In genomic region chr12:10365716-10366433, GRCh38 we compare ENCODE assay signal across 8 cellular contexts. TPM values are rescaled to one million over a fixed set of nuclear protein-coding genes. Genes with fewer than 3 reads are reported as not detected.
DNase-seq lines count a peak whose midpoint lies in the region; ATAC-seq and TF ChIP-seq lines count a peak whose summit lies in the region.

No MANE protein-coding gene starts in this region.

- DNase-seq in HFFc6 (no peak), astrocyte of the cerebellum (ENCODE audit: low read depth) (no peak), lung (ENCODE audit: low spot score) (no peak), T-helper 1 cell (no peak), GM03348 (ENCODE audit: low spot score) (no peak), amniotic stem cell (lab: John Stamatoyannopoulos, UW) (no peak), cortex of kidney (lab: John Stamatoyannopoulos, UW) (no peak)

- in situ Hi-C loops in astrocyte of the cerebellum (cut with HindIII; ENCODE audit: low sequenced_read_pairs), result no loop called here

- no peaks in the 10 kb centered on the region for H3K36me3 ChIP-seq in lung (ENCODE audit: control insufficient read depth in 2 of 2, insufficient read depth in 2 of 2, low read length in 2 of 2)

- H3K4me1 ChIP-seq in lung (ENCODE audit: control insufficient read depth in 2 of 2, insufficient read depth in 2 of 2, low read length in 2 of 2), result peaks cover 4% of the 10 kb centered on the region in 2 donors

- TF ChIP-seq CTCF in 22Rv1 (IDR thresholded peaks at IDR 0.05) (peak; percentile 27; the same call in 1 of the 2 replicates), HFFc6 (IDR thresholded peaks at IDR 0.05) (peak; percentile 53), astrocyte of the cerebellum (IDR thresholded peaks at IDR 0.05; ENCODE audit: low read depth, low read length, missing control alignments) (peak; percentile 43), lung (IDR thresholded peaks at IDR 0.05; ENCODE audit: control extremely low read depth, extremely low read depth) (no peak)

- H3K27ac ChIP-seq in 22Rv1, result peak overlapping the region; percentile 93
- peak overlapping the region; percentile 71 to 87 for H3K27ac ChIP-seq in lung (ENCODE audit: low read depth in 1 of 2, low read length in 1 of 2)

- peak overlapping the region; percentile 45 for H3K4me3 ChIP-seq in astrocyte of the cerebellum (ENCODE audit: low read depth, low read length)
- no peak overlapping the region for H3K4me3 ChIP-seq in lung

- H3K9me3 ChIP-seq in lung (ENCODE audit: control insufficient read depth in 2 of 2, insufficient read depth in 1 of 2, low read length in 1 of 2), result no peaks in the 10 kb centered on the region

- H3K4me1 Mint-ChIP-seq in HFFc6 (ENCODE audit: low read depth), result no peaks in the 10 kb centered on the region; the same call in none of the 2 replicates

- no peak for ATAC-seq in lung (ENCODE audit: insufficient read depth, low FRiP score)

- H3K27me3 Mint-ChIP-seq in HFFc6 (ENCODE audit: insufficient read depth), result no peaks in the 10 kb centered on the region; the same call in none of the 2 replicates

- no peak overlapping the region for H3K27ac Mint-ChIP-seq in HFFc6

- 36 to 48% methylated on average over 5 of the region's 5 CpGs for WGBS in lung, 2 donors

- no peak overlapping the region for H3K4me3 Mint-ChIP-seq in HFFc6

- H3K27me3 ChIP-seq in lung (ENCODE audit: control insufficient read depth, insufficient read depth), result no peaks in the 10 kb centered on the region

- no peaks in the 10 kb centered on the region for H3K9me3 Mint-ChIP-seq in HFFc6

- peaks cover 8% of the 10 kb centered on the region; the same call in 1 of the 2 replicates for H3K36me3 Mint-ChIP-seq in HFFc6 (ENCODE audit: low read depth)

RNA-seq across cellular contexts. Expression of gene KLRK1, which starts 24.0 kb away (rescaled TPM):
- not detected for total RNA-seq in HFFc6 (2021; fragmentation: NEBNext Ultra II Directional; extraction: Animal tissue kit (Norgen Biotek cat#: 25700))
- total RNA-seq in lung, result 1 to 10 TPM; 1.6 to 2.9 TPM
- 1 to 10 TPM; 4.0 to 5.7 TPM for polyA plus RNA-seq in lung

RNA-seq across cellular contexts. Expression of gene KLRC4, which starts 43.7 kb away (rescaled TPM):
- not detected for total RNA-seq in HFFc6 (2021; fragmentation: NEBNext Ultra II Directional; extraction: Animal tissue kit (Norgen Biotek cat#: 25700))
- total RNA-seq in lung, result under 1 TPM in 1 of 2 donors, not detected in 1; 0.91 TPM
- polyA plus RNA-seq in lung, result under 1 TPM in 1 of 2 donors, not detected in 1; 0.45 TPM

RNA-seq across cellular contexts. Expression of gene KLRC3, which starts 54.5 kb away (rescaled TPM):
- total RNA-seq in HFFc6 (2021; fragmentation: NEBNext Ultra II Directional; extraction: Animal tissue kit (Norgen Biotek cat#: 25700)), result not detected
- 1 to 10 TPM in 1 of 2 donors, not detected in 1; 2.6 TPM for total RNA-seq in lung
- under 1 TPM; 0.22 to 0.44 TPM for polyA plus RNA-seq in lung

RNA-seq across cellular contexts. Expression of gene KLRD1, which starts 58.2 kb away (rescaled TPM):
- total RNA-seq in HFFc6 (2021; fragmentation: NEBNext Ultra II Directional; extraction: Animal tissue kit (Norgen Biotek cat#: 25700)), result under 1 TPM; 0.14 to 0.78 (median 0.28) TPM
- 1 to 10 TPM; 4.9 to 5.2 TPM for total RNA-seq in lung
- polyA plus RNA-seq in lung, result 1 to 10 TPM; 1.1 to 2.6 TPM
